Comparison of ENCODE assay signal across 1 cellular context in genomic region chr1:39787108-39787375, GRCh38. TPM values are rescaled to one million over a fixed set of nuclear protein-coding genes. Genes with fewer than 3 reads are reported as not detected.
"Had no signal": no experiment of that assay in that cellular context is flagged by ENCODE, and none has a peak within 500 bp of the region (broad histone marks: within the 10 kb centered on the region; RNA-seq: fewer than 3 reads in every experiment).

No MANE protein-coding gene starts in this region.

RNA-seq across cellular contexts. Expression of gene OXCT2, which starts 15.9 kb away (rescaled TPM):
- total RNA-seq: skeletal muscle tissue had no signal
